In genomic region chr7:100964630-100965029, GRCh38 we compare ENCODE assay signal across 24 cellular contexts. TPM values are rescaled to one million over a fixed set of nuclear protein-coding genes. Genes with fewer than 3 reads are reported as not detected.
"Had no signal": no experiment of that assay in that cellular context is flagged by ENCODE, and none has a peak within 500 bp of the region (broad histone marks: within the 10 kb centered on the region; RNA-seq: fewer than 3 reads in every experiment).

No MANE protein-coding gene starts in this region.

- H3K4me3 ChIP-seq: breast epithelium, pancreas, thyroid gland, upper lobe of right lung had no signal

- H3K27ac ChIP-seq: breast epithelium, coronary artery, neutrophil, pancreas, thyroid gland, upper lobe of right lung, VCaP had no signal

- ATAC-seq: activated CD8-positive, alpha-beta T cell treated with anti-CD3 and anti-CD28 coated beads, Interleukin-2, amount 10 ng/mL, durations not matched to agents 7 days and 5 days; natural killer cell treated with Interleukin-12 subunit alpha and Interleukin-12 subunit beta and Interleukin-15 and Interleukin-18, amount 100 ng/mL, for 72 hours; pancreas; upper lobe of right lung had no signal

- H3K36me3 ChIP-seq: breast epithelium, neutrophil, pancreas, thyroid gland, upper lobe of right lung had no signal

- DNase-seq: activated CD4-positive, alpha-beta T cell treated with anti-CD3 and anti-CD28 coated beads, Interleukin-2, amount 50 U/mL, for 1 hour; activated CD4-positive, CD25-positive, alpha-beta regulatory T cell treated with anti-CD3 and anti-CD28 coated beads, Interleukin-2, amount 50 U/mL, for 72 hours; activated CD8-positive, alpha-beta T cell treated with anti-CD3 and anti-CD28 coated beads, Interleukin-2, amount 10 ng/mL, durations not matched to agents 7 days and 5 days; activated naive CD8-positive, alpha-beta T cell treated with anti-CD3 and anti-CD28 coated beads for 36 hours; amniotic stem cell; left cardiac atrium; right cardiac atrium; stimulated activated CD4-positive, alpha-beta T cell treated with anti-CD3 and anti-CD28 coated beads, Interleukin-12 subunit alpha, Interleukin-12 subunit beta, amount 100 ng/mL, for 4 hours; stimulated activated CD4-positive, alpha-beta T cell treated with anti-CD3 and anti-CD28 coated beads, Interleukin-4, amount 100 ng/mL, for 4 hours; substantia nigra; thyroid gland; upper lobe of right lung had no signal

- H3K9me3 ChIP-seq: breast epithelium, neutrophil, pancreas, thyroid gland, upper lobe of right lung had no signal

- FAIRE-seq: islet of Langerhans, pancreas had no signal

RNA-seq across cellular contexts. Expression of gene MUC12, which starts 4.7 kb away (rescaled TPM):
- total RNA-seq: activated CD8-positive, alpha-beta T cell treated with anti-CD3 and anti-CD28 coated beads, Interleukin-2, amount 10 ng/mL, durations not matched to agents 7 days and 5 days; fibroblast of villous mesenchyme; liver; natural killer cell treated with Interleukin-12 subunit alpha and Interleukin-12 subunit beta and Interleukin-15 and Interleukin-18, amount 100 ng/mL, for 72 hours; pulmonary artery endothelial cell; right cardiac atrium; thyroid gland; upper lobe of right lung had no signal

RNA-seq across cellular contexts. Expression of gene MUC3A, which starts 15.3 kb away (rescaled TPM):
- total RNA-seq: activated CD8-positive, alpha-beta T cell treated with anti-CD3 and anti-CD28 coated beads, Interleukin-2, amount 10 ng/mL, durations not matched to agents 7 days and 5 days; activated naive CD8-positive, alpha-beta T cell treated with anti-CD3 and anti-CD28 coated beads for 36 hours; activated T-helper 1 cell treated with anti-CD3 and anti-CD28 coated beads, Interleukin-12 subunit alpha, Interleukin-12 subunit beta, Interleukin-2, Interleukin-4 antibody, amounts not matched to agents 30 ng/mL and 10 ng/mL and 1 ng/mL, durations not matched to agents 14 hours and 24 hours and 36 hours; epithelial cell of proximal tubule; fibroblast of villous mesenchyme; natural killer cell treated with Interleukin-12 subunit alpha and Interleukin-12 subunit beta and Interleukin-15 and Interleukin-18, amount 100 ng/mL, for 72 hours; pulmonary artery endothelial cell had no signal

RNA-seq across cellular contexts. Expression of gene MUC17, which starts 55.3 kb away (rescaled TPM):
- total RNA-seq: activated CD8-positive, alpha-beta T cell treated with anti-CD3 and anti-CD28 coated beads, Interleukin-2, amount 10 ng/mL, durations not matched to agents 7 days and 5 days; activated naive CD8-positive, alpha-beta T cell treated with anti-CD3 and anti-CD28 coated beads for 36 hours; activated T-helper 1 cell treated with anti-CD3 and anti-CD28 coated beads, Interleukin-12 subunit alpha, Interleukin-12 subunit beta, Interleukin-2, Interleukin-4 antibody, amounts not matched to agents 30 ng/mL and 10 ng/mL and 1 ng/mL, durations not matched to agents 14 hours and 24 hours and 36 hours; epithelial cell of proximal tubule; fibroblast of villous mesenchyme; left cardiac atrium; liver; natural killer cell treated with Interleukin-12 subunit alpha and Interleukin-12 subunit beta and Interleukin-15 and Interleukin-18, amount 100 ng/mL, for 72 hours; pulmonary artery endothelial cell; right cardiac atrium; thyroid gland; upper lobe of right lung had no signal
- polyA plus RNA-seq: liver, pancreas, right cardiac atrium had no signal
